In genomic region chr11:133269272-133269671, GRCh38 we compare ENCODE assay signal across 13 cellular contexts.
DNase-seq lines count a peak whose midpoint lies in the region; ATAC-seq and TF ChIP-seq lines count a peak whose summit lies in the region.
"Had no signal": no experiment of that assay in that cellular context is flagged by ENCODE, and none has a peak within 500 bp of the region (broad histone marks: within the 10 kb centered on the region; RNA-seq: fewer than 3 reads in every experiment).

No MANE protein-coding gene starts in this region.

- H3K4me3 ChIP-seq in mammary epithelial cell (replicated peaks in 1 of 3; ENCODE audit: insufficient read depth in 1 of 3, low read depth in 2 of 3, low read length in 3 of 3): no peak overlapping the region

- no peak overlapping the region for H3K27ac Mint-ChIP-seq in stimulated activated naive CD8-positive, alpha-beta T cell treated with anti-CD3 and anti-CD28 coated beads, Interleukin-15, amount 100 ng/mL, for 72 hours
- H3K27ac Mint-ChIP-seq: activated CD8-positive, alpha-beta T cell treated with anti-CD3 and anti-CD28 coated beads for 36 hours had no signal

- H3K36me3 ChIP-seq in mammary epithelial cell (ENCODE audit: insufficient read depth, low read length): no peaks in the 10 kb centered on the region

- H3K4me1 ChIP-seq in mammary epithelial cell (ENCODE audit: insufficient read depth, low read length): no peaks in the 10 kb centered on the region

- intact Hi-C loops in mammary epithelial cell (cut with micrococcal nuclease): no loop called here

- H3K27me3 ChIP-seq in mammary epithelial cell (ENCODE audit: insufficient read depth, low read length): peaks cover 2% of the 10 kb centered on the region

- no peaks in the 10 kb centered on the region for H3K9me3 Mint-ChIP-seq in stimulated activated naive CD8-positive, alpha-beta T cell treated with anti-CD3 and anti-CD28 coated beads, Interleukin-15, amount 100 ng/mL, for 72 hours
- H3K9me3 Mint-ChIP-seq: activated CD8-positive, alpha-beta T cell treated with anti-CD3 and anti-CD28 coated beads for 36 hours had no signal

- DNase-seq in stimulated activated naive CD8-positive, alpha-beta T cell treated with anti-CD3 and anti-CD28 coated beads, Interleukin-15, amount 100 ng/mL, for 72 hours: no peak
- DNase-seq in stimulated activated naive CD8-positive, alpha-beta T cell treated with anti-CD3 and anti-CD28 coated beads, Interleukin-15, Interleukin-2, amounts not matched to agents 100 U/mL and 50 U/mL, for 24 hours: no peak
- DNase-seq in COLO829 (ENCODE audit: low spot score): no peak
- no peak for DNase-seq in mammary epithelial cell
- no peak for DNase-seq in activated gamma-delta T cell treated with Interleukin-2 at 50 U/mL for 16 hours
- no peak for DNase-seq in DMS 273 (lab: John Stamatoyannopoulos, UW; ENCODE audit: unreplicated experiment)
- DNase-seq: activated CD8-positive, alpha-beta T cell treated with anti-CD3 and anti-CD28 coated beads for 36 hours; DND-41; NCI-H748 treated with DMSO at 0.1 percent for 48 hours; SK-N-SH had no signal

- H3K27ac ChIP-seq in mammary epithelial cell (ENCODE audit: insufficient read depth, low read depth, low read length): no peak overlapping the region

- peak; percentile 89 for ATAC-seq in stimulated activated naive CD8-positive, alpha-beta T cell treated with anti-CD3 and anti-CD28 coated beads, Interleukin-15, amount 100 ng/mL, for 72 hours
- no peak for ATAC-seq in stimulated activated naive CD8-positive, alpha-beta T cell treated with anti-CD3 and anti-CD28 coated beads, Interleukin-15, Interleukin-2, amounts not matched to agents 100 U/mL and 50 U/mL, for 24 hours
- peak; percentile 96 for ATAC-seq in GM21723 (IDR thresholded peaks at IDR 0.05; ENCODE audit: unreplicated experiment)
- ATAC-seq in HG03139 (IDR thresholded peaks at IDR 0.05; ENCODE audit: unreplicated experiment): peak; percentile 79
- ATAC-seq: activated CD8-positive, alpha-beta T cell treated with anti-CD3 and anti-CD28 coated beads for 36 hours; HCT116 had no signal

- dilution Hi-C loops in mammary epithelial cell (cut with HindIII; ENCODE audit: low sequenced_read_pairs): loop anchor here (5.0 kb wide), 1 partner anchor 33 kb away; no protein-coding TSS in a partner anchor

- H3K4me3 Mint-ChIP-seq in stimulated activated naive CD8-positive, alpha-beta T cell treated with anti-CD3 and anti-CD28 coated beads, Interleukin-15, amount 100 ng/mL, for 72 hours: no peak overlapping the region
- H3K4me3 Mint-ChIP-seq: activated CD8-positive, alpha-beta T cell treated with anti-CD3 and anti-CD28 coated beads for 36 hours had no signal

- no peak overlapping the region for H2AFZ ChIP-seq in mammary epithelial cell (ENCODE audit: low read depth, low read length)

- 60% methylated on average over 2 of the region's 2 CpGs for WGBS in mammary epithelial cell (ENCODE audit: low coverage, missing lambda C conversion rate)

- in situ Hi-C loops in mammary epithelial cell (cut with MboI; ENCODE audit: low sequenced_read_pairs in 2 of 2): no loop called here

- H3K9ac ChIP-seq in mammary epithelial cell (ENCODE audit: insufficient read depth, low read length): no peak overlapping the region
- H3K9ac ChIP-seq: SK-N-SH had no signal

- no peaks in the 10 kb centered on the region for H4K20me1 ChIP-seq in mammary epithelial cell (ENCODE audit: insufficient read depth, low read length)

- CTCF ChIA-PET in mammary epithelial cell (lab: Charles Lee; ENCODE audit: low non-redundant PET): no interaction called here

- no peaks in the 10 kb centered on the region for H3K9me3 ChIP-seq in mammary epithelial cell (replicated peaks; ENCODE audit: insufficient read depth, low read length)
- H3K9me3 ChIP-seq: SK-N-SH had no signal

- no peaks in the 10 kb centered on the region for H3K4me1 Mint-ChIP-seq in stimulated activated naive CD8-positive, alpha-beta T cell treated with anti-CD3 and anti-CD28 coated beads, Interleukin-15, amount 100 ng/mL, for 72 hours

- H3K79me2 ChIP-seq in mammary epithelial cell (ENCODE audit: insufficient read depth, low read length): no peaks in the 10 kb centered on the region

- no peak overlapping the region for H3K4me2 ChIP-seq in mammary epithelial cell (ENCODE audit: insufficient read depth, low read depth, low read length)
- H3K4me2 ChIP-seq: SK-N-SH had no signal

- TF ChIP-seq CTCF in mammary epithelial cell (conservative IDR thresholded peaks at IDR 0.05 in 1 of 2, IDR thresholded peaks at IDR 0.05 in 1 of 2; ENCODE audit: extremely low read depth in 1 of 2, insufficient read depth in 1 of 2, low read depth in 1 of 2, low read length in 2 of 2): no peak

- BruUV-seq in mammary epithelial cell (replicated peaks; lab: Mats Ljungman, UMichigan): no TSS peak

- peaks cover 11% of the 10 kb centered on the region for H3K27me3 Mint-ChIP-seq in stimulated activated naive CD8-positive, alpha-beta T cell treated with anti-CD3 and anti-CD28 coated beads, Interleukin-15, amount 100 ng/mL, for 72 hours
- H3K27me3 Mint-ChIP-seq: activated CD8-positive, alpha-beta T cell treated with anti-CD3 and anti-CD28 coated beads for 36 hours had no signal
